In genomic region chr3:22117751-22118346, GRCh38 we compare ENCODE assay signal across 9 cellular contexts.
A peak's percentile ranks its signal among the peaks of the same experiment; 100 is the strongest.
DNase-seq lines count a peak whose midpoint lies in the region; ATAC-seq and TF ChIP-seq lines count a peak whose summit lies in the region.
"Had no signal": no experiment of that assay in that cellular context is flagged by ENCODE, and none has a peak within 500 bp of the region (broad histone marks: within the 10 kb centered on the region; RNA-seq: fewer than 3 reads in every experiment).

No MANE protein-coding gene starts in this region.

- 23 to 26% methylated on average over 5 of the region's 5 CpGs for WGBS in heart right ventricle, 2 donors
- WGBS in right cardiac atrium, result 27% methylated on average over 5 of the region's 5 CpGs
- WGBS in esophagus muscularis mucosa, result 27% methylated on average over 5 of the region's 5 CpGs

- TF ChIP-seq POLR2A in esophagus muscularis mucosa (IDR thresholded peaks at IDR 0.05; ENCODE audit: low read depth), result no peak

- H2AFZ ChIP-seq in OCI-LY3 (ENCODE audit: low read depth, low read length), result no peak overlapping the region

- no peak for DNase-seq in heart right ventricle
- no peak for DNase-seq in right cardiac atrium
- DNase-seq in esophagus muscularis mucosa (ENCODE audit: extremely low spot score), result no peak
- no peak for DNase-seq in retinal pigment epithelial cell (ENCODE audit: low read depth)
- DNase-seq in activated naive CD4-positive, alpha-beta T cell treated with anti-CD3 and anti-CD28 coated beads, Interleukin-2, amount 50 U/mL, for 72 hours (ENCODE audit: low spot score in 2 of 2), result no peak
- no peak for DNase-seq in activated effector memory CD4-positive, alpha-beta T cell treated with Interleukin-2 at 50 U/mL for 16 hours
- DNase-seq in amygdala (lab: John Stamatoyannopoulos, UW), result no peak
- DNase-seq: activated naive CD8-positive, alpha-beta T cell treated with anti-CD3 and anti-CD28 coated beads, Interleukin-2, amount 10 ng/mL, durations not matched to agents 7 days and 5 days had no signal

- TF ChIP-seq EP300 in esophagus muscularis mucosa (IDR thresholded peaks at IDR 0.05), result no peak

- no peak overlapping the region for H3K27ac ChIP-seq in heart right ventricle
- H3K27ac ChIP-seq in right cardiac atrium (ENCODE audit: low read length), result no peak overlapping the region
- no peak overlapping the region for H3K27ac ChIP-seq in OCI-LY3 (ENCODE audit: low read length)
- H3K27ac ChIP-seq in esophagus muscularis mucosa (replicated peaks in 1 of 4), result no peak overlapping the region

- H3K79me2 ChIP-seq in OCI-LY3 (ENCODE audit: low read length), result no peaks in the 10 kb centered on the region

- no peak overlapping the region for H3K27ac Mint-ChIP-seq in activated naive CD4-positive, alpha-beta T cell treated with anti-CD3 and anti-CD28 coated beads, Interleukin-2, amount 50 U/mL, for 72 hours
- H3K27ac Mint-ChIP-seq: activated naive CD8-positive, alpha-beta T cell treated with anti-CD3 and anti-CD28 coated beads, Interleukin-2, amount 10 ng/mL, durations not matched to agents 7 days and 5 days had no signal

- no peak overlapping the region for H3K4me3 ChIP-seq in heart right ventricle
- no peak overlapping the region for H3K4me3 ChIP-seq in right cardiac atrium (ENCODE audit: low read length)
- H3K4me3 ChIP-seq in OCI-LY3 (ENCODE audit: low read length), result no peak overlapping the region
- no peak overlapping the region for H3K4me3 ChIP-seq in esophagus muscularis mucosa
- H3K4me3 ChIP-seq in retinal pigment epithelial cell (ENCODE audit: low read length), result no peak overlapping the region

- H3K4me2 ChIP-seq in OCI-LY3 (ENCODE audit: low read length), result peak overlapping the region; percentile 16; the same call in 1 of the 2 replicates

- no peaks in the 10 kb centered on the region for H3K36me3 ChIP-seq in heart right ventricle
- no peaks in the 10 kb centered on the region for H3K36me3 ChIP-seq in OCI-LY3 (replicated peaks; ENCODE audit: low read depth, low read length)
- no peaks in the 10 kb centered on the region for H3K36me3 ChIP-seq in esophagus muscularis mucosa

- H3K9ac ChIP-seq in OCI-LY3 (ENCODE audit: low read length), result no peak overlapping the region

- H4K20me1 ChIP-seq in OCI-LY3 (ENCODE audit: insufficient read depth, low read length), result no peaks in the 10 kb centered on the region

- TF ChIP-seq CTCF in heart right ventricle (IDR thresholded peaks at IDR 0.05) (peak; percentile 34 to 80 (median 66)), OCI-LY3 (IDR thresholded peaks at IDR 0.05; ENCODE audit: low read depth, low read length) (peak; percentile 86), esophagus muscularis mucosa (IDR thresholded peaks at IDR 0.05) (peak; percentile 64 to 70 (median 67)), retinal pigment epithelial cell (conservative IDR thresholded peaks at IDR 0.05; ENCODE audit: low read depth, low read length) (peak; percentile 46)

- no peaks in the 10 kb centered on the region for H3K9me3 ChIP-seq in heart right ventricle
- no peaks in the 10 kb centered on the region for H3K9me3 ChIP-seq in right cardiac atrium (ENCODE audit: control insufficient read depth, low read length)
- H3K9me3 ChIP-seq in OCI-LY3 (ENCODE audit: insufficient read depth, low read length), result no peaks in the 10 kb centered on the region
- H3K9me3 ChIP-seq in esophagus muscularis mucosa, result no peaks in the 10 kb centered on the region

- H3K4me1 ChIP-seq in heart right ventricle (no peaks in the 10 kb centered on the region), right cardiac atrium (ENCODE audit: control insufficient read depth, insufficient read depth, low read length) (no peaks in the 10 kb centered on the region), OCI-LY3 (ENCODE audit: low read length) (peaks cover 49% of the 10 kb centered on the region), esophagus muscularis mucosa (no peaks in the 10 kb centered on the region)

- peaks cover 3 to 7% of the 10 kb centered on the region in 2 donors for H3K9me3 Mint-ChIP-seq in activated naive CD4-positive, alpha-beta T cell treated with anti-CD3 and anti-CD28 coated beads, Interleukin-2, amount 50 U/mL, for 72 hours
- H3K9me3 Mint-ChIP-seq: activated naive CD8-positive, alpha-beta T cell treated with anti-CD3 and anti-CD28 coated beads, Interleukin-2, amount 10 ng/mL, durations not matched to agents 7 days and 5 days had no signal

- no peaks in the 10 kb centered on the region for H3K36me3 Mint-ChIP-seq in activated naive CD4-positive, alpha-beta T cell treated with anti-CD3 and anti-CD28 coated beads, Interleukin-2, amount 50 U/mL, for 72 hours
- H3K36me3 Mint-ChIP-seq: activated naive CD8-positive, alpha-beta T cell treated with anti-CD3 and anti-CD28 coated beads, Interleukin-2, amount 10 ng/mL, durations not matched to agents 7 days and 5 days had no signal

- H3K27me3 ChIP-seq in heart right ventricle, result no peaks in the 10 kb centered on the region
- no peaks in the 10 kb centered on the region for H3K27me3 ChIP-seq in right cardiac atrium (ENCODE audit: control insufficient read depth, insufficient read depth)
- H3K27me3 ChIP-seq in OCI-LY3 (ENCODE audit: low read depth, low read length), result no peaks in the 10 kb centered on the region
- H3K27me3 ChIP-seq in esophagus muscularis mucosa, result no peaks in the 10 kb centered on the region

- intact Hi-C loops in heart right ventricle (cut with DNase I), result loop anchor here in 8 of 10 donors (5.0 to 10.0 kb wide), 7 partner anchors 363 to 1893 kb away; partner anchors contain the start of gene ZNF385D (in 5 of the 8)
- intact Hi-C loops in right cardiac atrium (cut with DNase I), result loop anchor here in 2 of 4 donors (5.0 to 10.0 kb wide), 2 partner anchors 1773 to 1776 kb away; no protein-coding TSS in a partner anchor
- intact Hi-C loops in esophagus muscularis mucosa (cut with DNase I), result loop anchor here (5.0 to 10.0 kb wide), 2 partner anchors 1606 to 1773 kb away; no protein-coding TSS in a partner anchor

- ATAC-seq in heart right ventricle (no peak), right cardiac atrium (no peak)
- ATAC-seq in activated naive CD4-positive, alpha-beta T cell treated with anti-CD3 and anti-CD28 coated beads, Interleukin-2, amount 50 U/mL, for 72 hours, result no peak
